8 cellular contexts compared by ENCODE assay signal in the genomic region with DNA sequence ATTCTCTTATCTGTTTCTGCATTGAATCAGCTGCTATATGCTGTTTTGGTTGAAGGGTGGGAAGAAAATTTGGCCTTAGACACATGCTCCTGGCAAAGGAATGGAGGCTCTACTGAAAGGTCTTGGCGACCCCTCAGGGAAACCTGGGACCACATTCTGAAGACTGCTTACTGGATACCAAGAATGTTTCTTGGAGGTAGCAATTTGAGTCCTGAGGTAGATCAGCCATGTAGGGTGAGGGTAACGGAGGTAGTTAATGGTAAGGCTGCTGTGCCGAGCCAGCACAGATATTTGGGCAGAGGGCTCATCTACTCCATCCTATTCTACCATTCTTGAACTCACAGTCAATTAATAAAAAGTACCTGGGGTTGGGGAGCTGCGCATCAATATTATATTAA. TPM values are rescaled to one million over a fixed set of nuclear protein-coding genes. Genes with fewer than 3 reads are reported as not detected.
DNase-seq lines count a peak whose midpoint lies in the region; ATAC-seq and TF ChIP-seq lines count a peak whose summit lies in the region.

No MANE protein-coding gene starts in this region.

- H3K27me3 ChIP-seq in left ventricle myocardium inferior (ENCODE audit: low read depth) (no peaks in the 10 kb centered on the region), aorta (ENCODE audit: control insufficient read depth in 1 of 2, insufficient read depth in 2 of 2, low read length in 1 of 2) (no peaks in the 10 kb centered on the region)

- peak overlapping the region; percentile 98 for H3K27ac ChIP-seq in left ventricle myocardium inferior (replicated peaks)
- peak overlapping the region; percentile 73 for H3K27ac ChIP-seq in angular gyrus (ENCODE audit: low read depth, low read length)
- peak overlapping the region in 1 of 2 donors; percentile 9 for H3K27ac ChIP-seq in aorta (ENCODE audit: low read depth in 1 of 2, low read length in 2 of 2)

- H3K36me3 ChIP-seq in left ventricle myocardium inferior (no peaks in the 10 kb centered on the region), aorta (ENCODE audit: control insufficient read depth in 1 of 2, insufficient read depth in 2 of 2, low read length in 1 of 2) (no peaks in the 10 kb centered on the region)

- H3K4me1 ChIP-seq in left ventricle myocardium inferior: peaks cover 55% of the 10 kb centered on the region
- peaks cover 1 to 3% of the 10 kb centered on the region in 2 donors for H3K4me1 ChIP-seq in aorta (ENCODE audit: control insufficient read depth in 1 of 2, insufficient read depth in 2 of 2, low read length in 2 of 2)

- ATAC-seq in Right ventricle myocardium superior (ENCODE audit: poor library complexity): no peak
- ATAC-seq in HG03457 (IDR thresholded peaks at IDR 0.05; ENCODE audit: unreplicated experiment): peak; percentile 19
- no peak for ATAC-seq in aorta (ENCODE audit: low FRiP score)

- H3K9me3 ChIP-seq in left ventricle myocardium inferior (replicated peaks) (no peaks in the 10 kb centered on the region), aorta (ENCODE audit: control insufficient read depth, low read length) (no peaks in the 10 kb centered on the region)

- no peak for TF ChIP-seq CTCF in left ventricle myocardium inferior (IDR thresholded peaks at IDR 0.05; ENCODE audit: borderline replicate concordance)

- DNase-seq in left ventricle myocardium inferior (no peak), Right ventricle myocardium superior (no peak), medulla oblongata (ENCODE audit: extremely low spot score) (peak; percentile 50), aorta (no peak), islet precursor cell (no peak)
- no peak for DNase-seq in stimulated activated naive CD4-positive, alpha-beta T cell (lab: John Stamatoyannopoulos, UW)

- H3K4me3 ChIP-seq in left ventricle myocardium inferior (peak overlapping the region; percentile 99), aorta (ENCODE audit: low read length in 2 of 2) (peak overlapping the region; percentile 21 to 94)

- intact Hi-C loops in left ventricle myocardium inferior (cut with micrococcal nuclease): no loop called here
- intact Hi-C loops in Right ventricle myocardium superior (cut with DNase I): loop anchor here (5.0 kb wide), 1 partner anchor 63 kb away; a partner anchor contains a TSS
- intact Hi-C loops in aorta (cut with DNase I): loop anchor here (2.0 to 10.0 kb wide), 3 partner anchors 50 to 62 kb away; a partner anchor contains a TSS

- 2 to 3% methylated on average over 4 of the region's 4 CpGs for WGBS in aorta, 2 donors

RNA-seq across cellular contexts. Expression of a gene that starts 0.4 kb away (rescaled TPM):
- total RNA-seq in left ventricle myocardium inferior (32.0 TPM), Right ventricle myocardium superior (34.2 TPM), aorta (10 to 100 TPM; 52.1 to 69.2 TPM)
- polyA plus RNA-seq in aorta: 10 to 100 TPM in 1 of 2 donors, 1 to 10 TPM in 1; 6.9 to 12.9 TPM
